8 cellular contexts compared by ENCODE assay signal in genomic region chr9:17462869-17463464, GRCh38.
DNase-seq lines count a peak whose midpoint lies in the region; ATAC-seq and TF ChIP-seq lines count a peak whose summit lies in the region.

No MANE protein-coding gene starts in this region.

- POLR2A ChIA-PET in HEK293 (lab: Yijun Ruan, JAX) (interaction anchor here (1.1 kb wide), 1 partner anchor 640 kb away, joined by 3 read pairs; no protein-coding TSS in a partner anchor), activated B cell treated with CpG ODN at 0.5 μM for 24 hours (lab: Charles Lee) (no interaction called here)

- H3K27me3 Mint-ChIP-seq in natural killer cell (ENCODE audit: low read depth in 2 of 2) (no peaks in the 10 kb centered on the region), activated B cell treated with CpG ODN at 0.5 μM for 24 hours (no peaks in the 10 kb centered on the region)
- H3K27me3 Mint-ChIP-seq in natural killer cell treated with Interleukin-12 subunit alpha and Interleukin-12 subunit beta and Interleukin-15 and Interleukin-18, amount 100 ng/mL, for 72 hours = no peaks in the 10 kb centered on the region

- H3K27me3 ChIP-seq in spleen (replicated peaks in 1 of 7) = no peaks in the 10 kb centered on the region

- DNase-seq in natural killer cell (no peak), NCI-H2081 (lab: John Stamatoyannopoulos, UW) (peak; percentile 66 to 69), activated B cell treated with CpG ODN at 0.5 μM for 24 hours (no peak), hepatic stellate cell (ENCODE audit: low spot score) (peak; percentile 4), spleen (no peak)
- no peak for DNase-seq in natural killer cell treated with Interleukin-12 subunit alpha and Interleukin-12 subunit beta and Interleukin-15 and Interleukin-18, amount 100 ng/mL, for 72 hours (ENCODE audit: low spot score)
- DNase-seq in effector CD4-positive, alpha-beta T cell = no peak

- H3K4me3 ChIP-seq in HEK293 (ENCODE audit: low read depth, low read length) (no peak overlapping the region), spleen (no peak overlapping the region)

- H3K9me3 ChIP-seq in HEK293 (ENCODE audit: control insufficient read depth, insufficient read depth, low read depth, low read length) (no peaks in the 10 kb centered on the region), spleen (no peaks in the 10 kb centered on the region)

- ATAC-seq in natural killer cell (peak in 1 of 3 donors; percentile 58), activated B cell treated with CpG ODN at 0.5 μM for 24 hours (ENCODE audit: low read depth) (no peak)
- ATAC-seq in natural killer cell treated with Interleukin-12 subunit alpha and Interleukin-12 subunit beta and Interleukin-15 and Interleukin-18, amount 100 ng/mL, for 72 hours = no peak

- no peak overlapping the region for H3K4me3 Mint-ChIP-seq in natural killer cell
- no peak overlapping the region for H3K4me3 Mint-ChIP-seq in natural killer cell treated with Interleukin-12 subunit alpha and Interleukin-12 subunit beta and Interleukin-15 and Interleukin-18, amount 100 ng/mL, for 72 hours
- H3K4me3 Mint-ChIP-seq in activated B cell treated with CpG ODN at 0.5 μM for 24 hours = no peak overlapping the region

- H3K27ac Mint-ChIP-seq in natural killer cell = no peak overlapping the region
- H3K27ac Mint-ChIP-seq in natural killer cell treated with Interleukin-12 subunit alpha and Interleukin-12 subunit beta and Interleukin-15 and Interleukin-18, amount 100 ng/mL, for 72 hours = no peak overlapping the region
- no peak overlapping the region for H3K27ac Mint-ChIP-seq in activated B cell treated with CpG ODN at 0.5 μM for 24 hours

- CTCF ChIA-PET in HEK293 (lab: Yijun Ruan, JAX) (interaction anchor here (0.5 to 4.9 kb wide), 30 partner anchors 9 to 1220 kb away, joined by 3 to 49 read pairs (median 4); no protein-coding TSS in a partner anchor), activated B cell treated with CpG ODN at 0.5 μM for 24 hours (lab: Charles Lee) (interaction anchor here (1.0 to 2.0 kb wide), 10 partner anchors 9 to 1994 kb away, joined by 3 to 11 read pairs (median 4); no protein-coding TSS in a partner anchor)

- intact Hi-C loops in natural killer cell (cut with micrococcal nuclease) = loop anchor here (1.0 to 2.0 kb wide), 4 partner anchors 347 to 1590 kb away; no protein-coding TSS in a partner anchor
- intact Hi-C loops in activated B cell treated with CpG ODN at 0.5 μM for 24 hours (cut with micrococcal nuclease) = loop anchor here (1.0 kb wide), 4 partner anchors 347 to 1626 kb away; no protein-coding TSS in a partner anchor
- intact Hi-C loops in spleen (cut with DNase I; ENCODE audit: low total_unique reads) = loop anchor here (5.0 kb wide), 1 partner anchor 346 kb away; no protein-coding TSS in a partner anchor

- H3K4me1 Mint-ChIP-seq in natural killer cell (no peaks in the 10 kb centered on the region), activated B cell treated with CpG ODN at 0.5 μM for 24 hours (no peaks in the 10 kb centered on the region)
- no peaks in the 10 kb centered on the region for H3K4me1 Mint-ChIP-seq in natural killer cell treated with Interleukin-12 subunit alpha and Interleukin-12 subunit beta and Interleukin-15 and Interleukin-18, amount 100 ng/mL, for 72 hours (ENCODE audit: low read depth in 2 of 2)

- WGBS in spleen, 5 donors = 49 to 62% (median 60%) methylated on average over 5 of the region's 5 CpGs

- H3K9me3 Mint-ChIP-seq in natural killer cell = no peaks in the 10 kb centered on the region
- no peaks in the 10 kb centered on the region for H3K9me3 Mint-ChIP-seq in natural killer cell treated with Interleukin-12 subunit alpha and Interleukin-12 subunit beta and Interleukin-15 and Interleukin-18, amount 100 ng/mL, for 72 hours
- H3K9me3 Mint-ChIP-seq in activated B cell treated with CpG ODN at 0.5 μM for 24 hours = no peaks in the 10 kb centered on the region

- H3K36me3 ChIP-seq in HEK293 (ENCODE audit: control insufficient read depth in 2 of 2, insufficient read depth in 1 of 2, low read length in 2 of 2) (peaks cover 0 to 19% of the 10 kb centered on the region in 2 experiments; a peak in 2 of 3 replicates), spleen (peaks cover 0 to 11% (median 0%) of the 10 kb centered on the region in 6 donors)

- no peak for TF ChIP-seq POLR2A in spleen (IDR thresholded peaks at IDR 0.05)

- H3K4me1 ChIP-seq in HEK293 (ENCODE audit: control insufficient read depth, insufficient read depth, low read length) (no peaks in the 10 kb centered on the region), spleen (no peaks in the 10 kb centered on the region)

- no peaks in the 10 kb centered on the region for H3K36me3 Mint-ChIP-seq in natural killer cell
- no peaks in the 10 kb centered on the region for H3K36me3 Mint-ChIP-seq in natural killer cell treated with Interleukin-12 subunit alpha and Interleukin-12 subunit beta and Interleukin-15 and Interleukin-18, amount 100 ng/mL, for 72 hours
- no peaks in the 10 kb centered on the region for H3K36me3 Mint-ChIP-seq in activated B cell treated with CpG ODN at 0.5 μM for 24 hours (ENCODE audit: low read depth)

- TF ChIP-seq CTCF in natural killer cell (IDR thresholded peaks at IDR 0.05) (peak; percentile 91), HEK293 (tag by site-specific recombination; IDR thresholded peaks at IDR 0.05) (0 out of 2 replicates have a peak, but pooled peaks have one; percentile 37), activated B cell treated with CpG ODN at 0.5 μM for 24 hours (IDR thresholded peaks at IDR 0.05) (peak; percentile 48), spleen (IDR thresholded peaks at IDR 0.05 in 8 of 11, conservative IDR thresholded peaks at IDR 0.05 in 3 of 11) (peak in 9 of 11 experiments; percentile 4 to 76 (median 58))

- H3K27ac ChIP-seq in HEK293 (ENCODE audit: extremely low read depth, low read depth, low read length) (no peak overlapping the region), spleen (no peak overlapping the region)

TF ChIP-seq in HEK293, 187 proteins besides CTCF, POLR2A, EP300 and RAD21:
- TF ChIP-seq ZNF654 (tag by site-specific recombination; IDR thresholded peaks at IDR 0.05; ENCODE audit: low read depth) (peak; percentile 76), KLF10 (tag by site-specific recombination; IDR thresholded peaks at IDR 0.05) (no peak)

Comparison
In these comparisons a context has a peak if more than half of its experiments do, and no peak if none do; other contexts are left out.
1. DNase-seq: peak in NCI-H2081 (2 of 2) and hepatic stellate cell (single experiment); none in natural killer cell (single experiment), natural killer cell treated with Interleukin-12 subunit alpha and Interleukin-12 subunit beta and Interleukin-15 and Interleukin-18, amount 100 ng/mL, for 72 hours (single experiment), activated B cell treated with CpG ODN at 0.5 μM for 24 hours (single experiment), spleen (single experiment) and effector CD4-positive, alpha-beta T cell (single experiment).
2. CTCF ChIP-seq: peak in every context shown above with its lines; median percentile 91 in natural killer cell; 58 in spleen; 48 in activated B cell treated with CpG ODN at 0.5 μM for 24 hours; 37 in HEK293.